In genomic region chr9:26181836-26182235, GRCh38 we compare ENCODE assay signal across 20 cellular contexts.
"Had no signal": no experiment of that assay in that cellular context is flagged by ENCODE, and none has a peak within 500 bp of the region (broad histone marks: within the 10 kb centered on the region; RNA-seq: fewer than 3 reads in every experiment).

No MANE protein-coding gene starts in this region.

- H3K4me3 ChIP-seq: adrenal gland, PC-9 had no signal

- H3K27ac ChIP-seq: adrenal gland, PC-9 had no signal

- H2AFZ ChIP-seq: PC-9 had no signal

- H3K9me3 ChIP-seq: adrenal gland had no signal

- H3K4me1 ChIP-seq: adrenal gland had no signal

- DNase-seq: activated CD4-positive, alpha-beta T cell treated with anti-CD3 and anti-CD28 coated beads for 4 hours; activated CD8-positive, alpha-beta memory T cell treated with anti-CD3 and anti-CD28 coated beads, Interleukin-2, amount 50 U/mL, for 48 hours; activated CD8-positive, alpha-beta T cell treated with anti-CD3 and anti-CD28 coated beads, Interleukin-2, amount 10 ng/mL, durations not matched to agents 7 days and 5 days; activated naive CD4-positive, alpha-beta T cell treated with anti-CD3 and anti-CD28 coated beads, Interleukin-2, amount 50 U/mL, for 16 hours; activated naive CD8-positive, alpha-beta T cell treated with anti-CD3 and anti-CD28 coated beads, Interleukin-2, amount 10 ng/mL, durations not matched to agents 7 days and 5 days; activated T-cell treated with anti-CD3 and anti-CD28 coated beads, Interleukin-2, amount 50 U/mL, for 1 hour; adrenal gland; aorta; central memory CD4-positive, alpha-beta T cell; Kasumi-1; KBM-7; NCI-H1092; NCI-H1436; NCI-H1694 treated with DMSO at 0.1 percent for 48 hours; NCI-H2029 treated with DMSO at 0.1 percent for 48 hours; NCI-H446 treated with DMSO at 0.1 percent for 48 hours; NCI-H524 treated with DMSO at 0.1 percent for 48 hours; SHP77 treated with DMSO at 0.1 percent for 48 hours had no signal

- ATAC-seq: activated CD4-positive, CD25-positive, alpha-beta regulatory T cell treated with anti-CD3 and anti-CD28 coated beads, Interleukin-2, amount 50 U/mL, for 24 hours; activated CD8-positive, alpha-beta T cell treated with anti-CD3 and anti-CD28 coated beads, Interleukin-2, amount 10 ng/mL, durations not matched to agents 7 days and 5 days had no signal

- H3K4me2 ChIP-seq: PC-9 had no signal

- H3K27me3 ChIP-seq: adrenal gland had no signal

- H3K36me3 ChIP-seq: adrenal gland had no signal
